In genomic region chr16:87053016-87053982, GRCh38 we compare ENCODE assay signal across 20 cellular contexts.
DNase-seq lines count a peak whose midpoint lies in the region; ATAC-seq and TF ChIP-seq lines count a peak whose summit lies in the region.
"Had no signal": no experiment of that assay in that cellular context is flagged by ENCODE, and none has a peak within 500 bp of the region (broad histone marks: within the 10 kb centered on the region; RNA-seq: fewer than 3 reads in every experiment).

No MANE protein-coding gene starts in this region.

- TF ChIP-seq CTCF in left lung (IDR thresholded peaks at IDR 0.05) (no peak), type B pancreatic cell (conservative IDR thresholded peaks at IDR 0.05) (peak; percentile 62)

- no peaks in the 10 kb centered on the region for H3K36me3 Mint-ChIP-seq in type B pancreatic cell
- no peaks in the 10 kb centered on the region for H3K36me3 Mint-ChIP-seq in stimulated activated effector memory CD8-positive, alpha-beta T cell treated with anti-CD3 and anti-CD28 coated beads, Interleukin-12 subunit alpha, Interleukin-12 subunit beta, amount 100 ng/mL, for 72 hours
- H3K36me3 Mint-ChIP-seq: activated naive CD4-positive, alpha-beta T cell treated with anti-CD3 and anti-CD28 coated beads, Interleukin-2, amount 10 ng/mL, durations not matched to agents 7 days and 5 days; CD4-positive, alpha-beta memory T cell had no signal

- intact Hi-C loops in left lung (cut with DNase I): no loop called here

- ATAC-seq in left lung (peak; percentile 26), HG02973 (IDR thresholded peaks at IDR 0.05; ENCODE audit: unreplicated experiment) (no peak), GM21723 (IDR thresholded peaks at IDR 0.05; ENCODE audit: unreplicated experiment) (no peak)
- ATAC-seq in stimulated activated effector memory CD8-positive, alpha-beta T cell treated with anti-CD3 and anti-CD28 coated beads, Interleukin-12 subunit alpha, Interleukin-12 subunit beta, amount 100 ng/mL, for 72 hours: no peak
- ATAC-seq: activated CD4-positive, CD25-positive, alpha-beta regulatory T cell treated with anti-CD3 and anti-CD28 coated beads, Interleukin-2, amount 50 U/mL, for 24 hours had no signal

- no peak overlapping the region for H3K27ac ChIP-seq in left lung
- H3K27ac ChIP-seq: breast epithelium had no signal

- no peak overlapping the region for H3K27ac Mint-ChIP-seq in type B pancreatic cell
- no peak overlapping the region for H3K27ac Mint-ChIP-seq in stimulated activated effector memory CD8-positive, alpha-beta T cell treated with anti-CD3 and anti-CD28 coated beads, Interleukin-12 subunit alpha, Interleukin-12 subunit beta, amount 100 ng/mL, for 72 hours
- H3K27ac Mint-ChIP-seq: activated naive CD4-positive, alpha-beta T cell treated with anti-CD3 and anti-CD28 coated beads, Interleukin-2, amount 10 ng/mL, durations not matched to agents 7 days and 5 days; CD4-positive, alpha-beta memory T cell had no signal

- DNase-seq in activated effector memory CD4-positive, alpha-beta T cell treated with anti-CD3 and anti-CD28 coated beads, Interleukin-2, amount 50 U/mL, for 16 hours: peak; percentile 33
- no peak for DNase-seq in activated effector memory CD4-positive, alpha-beta T cell treated with Interleukin-2 at 50 U/mL for 16 hours
- DNase-seq in dermis microvascular lymphatic vessel endothelial cell (ENCODE audit: low read depth in 2 of 2): peak; percentile 94 to 96
- no peak for DNase-seq in left lung
- DNase-seq in type B pancreatic cell (ENCODE audit: extremely low spot score, unreplicated experiment): no peak
- DNase-seq in stimulated activated effector memory CD8-positive, alpha-beta T cell treated with anti-CD3 and anti-CD28 coated beads, Interleukin-12 subunit alpha, Interleukin-12 subunit beta, amount 100 ng/mL, for 72 hours (ENCODE audit: low spot score in 2 of 2): no peak
- DNase-seq: 8988T; activated naive CD4-positive, alpha-beta T cell treated with anti-CD3 and anti-CD28 coated beads, Interleukin-2, amount 10 ng/mL, durations not matched to agents 7 days and 5 days; CD4-positive, alpha-beta memory T cell; effector memory CD4-positive, alpha-beta T cell; kidney glomerular epithelial cell; NCI-H1694 treated with DMSO at 0.1 percent for 48 hours; NCI-H524 treated with DMSO at 0.1 percent for 48 hours; RPMI8226; stimulated activated CD4-positive, alpha-beta T cell treated with anti-CD3 and anti-CD28 coated beads, Interleukin-1b, Interleukin-23, amount 100 ng/mL, for 48 hours; T-helper 1 cell had no signal

- peaks cover 0 to 3% of the 10 kb centered on the region in 2 donors for H3K9me3 ChIP-seq in left lung

- H3K9me3 Mint-ChIP-seq in type B pancreatic cell: peaks cover 5% of the 10 kb centered on the region
- no peaks in the 10 kb centered on the region for H3K9me3 Mint-ChIP-seq in stimulated activated effector memory CD8-positive, alpha-beta T cell treated with anti-CD3 and anti-CD28 coated beads, Interleukin-12 subunit alpha, Interleukin-12 subunit beta, amount 100 ng/mL, for 72 hours
- H3K9me3 Mint-ChIP-seq: activated naive CD4-positive, alpha-beta T cell treated with anti-CD3 and anti-CD28 coated beads, Interleukin-2, amount 10 ng/mL, durations not matched to agents 7 days and 5 days had no signal

- no peak overlapping the region for H3K4me3 Mint-ChIP-seq in type B pancreatic cell
- no peak overlapping the region for H3K4me3 Mint-ChIP-seq in stimulated activated effector memory CD8-positive, alpha-beta T cell treated with anti-CD3 and anti-CD28 coated beads, Interleukin-12 subunit alpha, Interleukin-12 subunit beta, amount 100 ng/mL, for 72 hours
- H3K4me3 Mint-ChIP-seq: activated naive CD4-positive, alpha-beta T cell treated with anti-CD3 and anti-CD28 coated beads, Interleukin-2, amount 10 ng/mL, durations not matched to agents 7 days and 5 days; CD4-positive, alpha-beta memory T cell had no signal

- no peaks in the 10 kb centered on the region for H3K36me3 ChIP-seq in left lung
- H3K36me3 ChIP-seq: breast epithelium had no signal

- peaks cover 0 to 53% of the 10 kb centered on the region in 2 donors for H3K27me3 ChIP-seq in left lung

- H3K27me3 Mint-ChIP-seq in type B pancreatic cell: peaks cover 58% of the 10 kb centered on the region

- H3K4me1 Mint-ChIP-seq in type B pancreatic cell (ENCODE audit: unreplicated experiment): peaks cover 11% of the 10 kb centered on the region
- no peaks in the 10 kb centered on the region for H3K4me1 Mint-ChIP-seq in stimulated activated effector memory CD8-positive, alpha-beta T cell treated with anti-CD3 and anti-CD28 coated beads, Interleukin-12 subunit alpha, Interleukin-12 subunit beta, amount 100 ng/mL, for 72 hours
- H3K4me1 Mint-ChIP-seq: activated naive CD4-positive, alpha-beta T cell treated with anti-CD3 and anti-CD28 coated beads, Interleukin-2, amount 10 ng/mL, durations not matched to agents 7 days and 5 days; CD4-positive, alpha-beta memory T cell had no signal

- H3K4me3 ChIP-seq in left lung: no peak overlapping the region
- H3K4me3 ChIP-seq: breast epithelium had no signal

- H3K4me1 ChIP-seq in left lung: no peaks in the 10 kb centered on the region
- H3K4me1 ChIP-seq: breast epithelium had no signal

Comparison
In these comparisons a context has a peak if more than half of its experiments do, and no peak if none do; other contexts are left out.
1. DNase-seq: peak in activated effector memory CD4-positive, alpha-beta T cell treated with anti-CD3 and anti-CD28 coated beads, Interleukin-2, amount 50 U/mL, for 16 hours (single experiment) and dermis microvascular lymphatic vessel endothelial cell (2 of 2); none in activated effector memory CD4-positive, alpha-beta T cell treated with Interleukin-2 at 50 U/mL for 16 hours (single experiment), left lung (0 of 2), type B pancreatic cell (single experiment) and stimulated activated effector memory CD8-positive, alpha-beta T cell treated with anti-CD3 and anti-CD28 coated beads, Interleukin-12 subunit alpha, Interleukin-12 subunit beta, amount 100 ng/mL, for 72 hours (0 of 2).